ENCODE assay signal across 1 cellular context in the genomic region with DNA sequence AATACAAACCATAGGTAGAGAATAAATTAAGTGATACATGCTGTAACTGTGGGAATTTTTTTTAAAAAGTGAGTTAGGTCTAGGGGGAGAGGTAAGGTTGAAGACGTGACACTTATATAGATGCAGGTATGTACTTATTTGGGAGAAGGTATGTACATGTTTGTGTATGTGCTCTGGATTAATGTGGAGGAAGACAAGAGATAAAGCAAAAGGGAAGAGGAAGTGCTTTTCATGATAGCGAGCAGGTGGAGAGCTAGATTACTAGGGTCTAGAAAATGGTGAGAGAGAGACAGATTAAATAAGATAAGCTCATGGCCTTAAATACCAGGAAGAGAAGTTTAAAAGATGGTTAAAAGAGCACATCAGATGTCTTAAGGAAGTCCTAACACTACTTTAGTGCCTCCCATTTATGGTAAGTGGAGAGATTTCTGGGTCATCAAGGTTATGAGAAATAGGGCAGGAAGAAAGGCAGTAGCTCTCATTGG.
TF ChIP-seq lines count a peak whose summit lies in the region.

No MANE protein-coding gene starts in this region.

TF ChIP-seq in K562, 482 proteins besides CTCF, POLR2A, EP300 and RAD21 (continued from another document):
- TF ChIP-seq, protein P1, sequence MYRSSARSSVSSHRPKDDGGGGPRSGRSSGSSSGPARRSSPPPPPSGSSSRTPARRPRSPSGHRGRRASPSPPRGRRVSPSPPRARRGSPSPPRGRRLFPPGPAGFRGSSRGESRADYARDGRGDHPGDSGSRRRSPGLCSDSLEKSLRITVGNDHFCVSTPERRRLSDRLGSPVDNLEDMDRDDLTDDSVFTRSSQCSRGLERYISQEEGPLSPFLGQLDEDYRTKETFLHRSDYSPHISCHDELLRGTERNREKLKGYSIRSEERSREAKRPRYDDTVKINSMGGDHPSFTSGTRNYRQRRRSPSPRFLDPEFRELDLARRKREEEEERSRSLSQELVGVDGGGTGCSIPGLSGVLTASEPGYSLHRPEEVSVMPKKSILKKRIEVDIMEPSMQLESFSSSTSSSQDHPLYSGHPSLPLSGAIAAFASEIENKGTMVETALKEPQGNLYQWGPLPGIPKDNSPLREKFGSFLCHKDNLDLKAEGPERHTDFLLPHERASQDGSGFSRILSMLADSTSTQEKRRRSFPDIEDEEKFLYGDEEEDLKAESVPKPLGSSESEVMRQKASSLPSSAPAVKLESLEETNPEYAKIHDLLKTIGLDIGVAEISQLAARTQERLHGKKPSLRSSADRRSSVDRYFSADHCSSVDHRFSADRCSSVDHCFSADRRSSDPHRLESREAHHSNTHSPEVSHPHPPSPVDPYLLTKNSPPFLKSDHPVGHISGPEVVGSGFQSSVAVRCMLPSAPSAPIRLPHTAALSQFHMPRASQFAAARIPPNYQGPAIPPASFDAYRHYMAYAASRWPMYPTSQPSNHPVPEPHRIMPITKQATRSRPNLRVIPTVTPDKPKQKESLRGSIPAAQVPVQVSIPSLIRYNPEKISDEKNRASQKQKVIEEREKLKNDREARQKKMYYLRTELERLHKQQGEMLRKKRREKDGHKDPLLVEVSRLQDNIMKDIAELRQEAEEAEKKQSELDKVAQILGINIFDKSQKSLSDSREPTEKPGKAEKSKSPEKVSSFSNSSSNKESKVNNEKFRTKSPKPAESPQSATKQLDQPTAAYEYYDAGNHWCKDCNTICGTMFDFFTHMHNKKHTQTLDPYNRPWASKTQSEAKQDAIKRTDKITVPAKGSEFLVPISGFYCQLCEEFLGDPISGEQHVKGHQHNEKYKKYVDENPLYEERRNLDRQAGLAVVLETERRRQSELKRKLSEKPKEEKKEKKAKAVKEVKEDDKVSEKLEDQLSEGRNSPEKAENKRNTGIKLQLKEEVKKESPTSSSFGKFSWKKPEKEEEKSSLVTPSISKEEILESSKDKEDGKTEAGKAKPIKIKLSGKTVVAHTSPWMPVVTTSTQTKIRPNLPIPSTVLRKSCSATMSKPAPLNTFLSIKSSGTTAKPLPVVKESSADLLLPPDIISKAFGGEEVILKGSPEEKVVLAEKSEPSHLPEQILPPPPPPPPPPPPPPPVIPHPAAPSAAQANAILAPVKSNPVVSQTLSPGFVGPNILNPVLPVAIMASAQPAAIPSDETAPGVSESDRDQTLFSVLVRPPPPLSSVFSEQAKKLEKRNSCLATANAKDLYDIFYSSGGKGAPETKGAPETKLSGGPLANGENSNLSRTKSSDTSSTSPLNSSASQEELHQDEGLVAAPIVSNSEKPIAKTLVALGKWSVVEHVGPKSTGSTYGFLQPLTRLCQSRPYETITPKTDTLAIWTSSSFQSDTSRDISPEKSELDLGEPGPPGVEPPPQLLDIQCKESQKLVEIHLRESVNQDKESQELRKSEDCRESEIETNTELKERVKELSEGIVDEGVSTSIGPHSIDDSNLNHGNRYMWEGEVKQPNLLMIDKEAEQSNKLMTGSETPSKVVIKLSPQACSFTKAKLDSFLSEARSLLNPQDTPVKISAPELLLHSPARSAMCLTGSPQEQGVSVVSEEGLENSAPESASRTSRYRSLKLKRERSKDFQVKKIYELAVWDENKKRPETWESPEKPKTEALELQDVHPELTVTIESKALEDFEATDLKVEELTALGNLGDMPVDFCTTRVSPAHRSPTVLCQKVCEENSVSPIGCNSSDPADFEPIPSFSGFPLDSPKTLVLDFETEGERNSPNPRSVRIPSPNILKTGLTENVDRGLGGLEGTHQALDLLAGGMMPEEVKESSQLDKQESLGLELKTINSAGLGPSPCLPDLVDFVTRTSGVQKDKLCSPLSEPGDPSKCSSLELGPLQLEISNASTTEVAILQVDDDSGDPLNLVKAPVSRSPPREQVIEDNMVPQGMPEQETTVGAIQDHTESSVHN (IDR thresholded peaks at IDR 0.05; ENCODE audit: borderline replicate concordance in 1 of 2, low read depth in 1 of 2): 0 out of 4 replicates have a peak, but pooled peaks of 1 of the 2 experiments have one; percentile 28
- TF ChIP-seq TAF9B (IDR thresholded peaks at IDR 0.05; ENCODE audit: partially characterized antibody): peak; percentile 34
- TF ChIP-seq, protein P2, sequence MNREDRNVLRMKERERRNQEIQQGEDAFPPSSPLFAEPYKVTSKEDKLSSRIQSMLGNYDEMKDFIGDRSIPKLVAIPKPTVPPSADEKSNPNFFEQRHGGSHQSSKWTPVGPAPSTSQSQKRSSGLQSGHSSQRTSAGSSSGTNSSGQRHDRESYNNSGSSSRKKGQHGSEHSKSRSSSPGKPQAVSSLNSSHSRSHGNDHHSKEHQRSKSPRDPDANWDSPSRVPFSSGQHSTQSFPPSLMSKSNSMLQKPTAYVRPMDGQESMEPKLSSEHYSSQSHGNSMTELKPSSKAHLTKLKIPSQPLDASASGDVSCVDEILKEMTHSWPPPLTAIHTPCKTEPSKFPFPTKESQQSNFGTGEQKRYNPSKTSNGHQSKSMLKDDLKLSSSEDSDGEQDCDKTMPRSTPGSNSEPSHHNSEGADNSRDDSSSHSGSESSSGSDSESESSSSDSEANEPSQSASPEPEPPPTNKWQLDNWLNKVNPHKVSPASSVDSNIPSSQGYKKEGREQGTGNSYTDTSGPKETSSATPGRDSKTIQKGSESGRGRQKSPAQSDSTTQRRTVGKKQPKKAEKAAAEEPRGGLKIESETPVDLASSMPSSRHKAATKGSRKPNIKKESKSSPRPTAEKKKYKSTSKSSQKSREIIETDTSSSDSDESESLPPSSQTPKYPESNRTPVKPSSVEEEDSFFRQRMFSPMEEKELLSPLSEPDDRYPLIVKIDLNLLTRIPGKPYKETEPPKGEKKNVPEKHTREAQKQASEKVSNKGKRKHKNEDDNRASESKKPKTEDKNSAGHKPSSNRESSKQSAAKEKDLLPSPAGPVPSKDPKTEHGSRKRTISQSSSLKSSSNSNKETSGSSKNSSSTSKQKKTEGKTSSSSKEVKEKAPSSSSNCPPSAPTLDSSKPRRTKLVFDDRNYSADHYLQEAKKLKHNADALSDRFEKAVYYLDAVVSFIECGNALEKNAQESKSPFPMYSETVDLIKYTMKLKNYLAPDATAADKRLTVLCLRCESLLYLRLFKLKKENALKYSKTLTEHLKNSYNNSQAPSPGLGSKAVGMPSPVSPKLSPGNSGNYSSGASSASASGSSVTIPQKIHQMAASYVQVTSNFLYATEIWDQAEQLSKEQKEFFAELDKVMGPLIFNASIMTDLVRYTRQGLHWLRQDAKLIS (CRISPR knock-in tag; IDR thresholded peaks at IDR 0.05): no peak
- TF ChIP-seq, protein P3, sequence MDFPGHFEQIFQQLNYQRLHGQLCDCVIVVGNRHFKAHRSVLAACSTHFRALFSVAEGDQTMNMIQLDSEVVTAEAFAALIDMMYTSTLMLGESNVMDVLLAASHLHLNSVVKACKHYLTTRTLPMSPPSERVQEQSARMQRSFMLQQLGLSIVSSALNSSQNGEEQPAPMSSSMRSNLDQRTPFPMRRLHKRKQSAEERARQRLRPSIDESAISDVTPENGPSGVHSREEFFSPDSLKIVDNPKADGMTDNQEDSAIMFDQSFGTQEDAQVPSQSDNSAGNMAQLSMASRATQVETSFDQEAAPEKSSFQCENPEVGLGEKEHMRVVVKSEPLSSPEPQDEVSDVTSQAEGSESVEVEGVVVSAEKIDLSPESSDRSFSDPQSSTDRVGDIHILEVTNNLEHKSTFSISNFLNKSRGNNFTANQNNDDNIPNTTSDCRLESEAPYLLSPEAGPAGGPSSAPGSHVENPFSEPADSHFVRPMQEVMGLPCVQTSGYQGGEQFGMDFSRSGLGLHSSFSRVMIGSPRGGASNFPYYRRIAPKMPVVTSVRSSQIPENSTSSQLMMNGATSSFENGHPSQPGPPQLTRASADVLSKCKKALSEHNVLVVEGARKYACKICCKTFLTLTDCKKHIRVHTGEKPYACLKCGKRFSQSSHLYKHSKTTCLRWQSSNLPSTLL (IDR thresholded peaks at IDR 0.05): no peak
- TF ChIP-seq ARHGAP35 (IDR thresholded peaks at IDR 0.05; ENCODE audit: partially characterized antibody): no peak
- no peak for TF ChIP-seq HSF4 (CRISPR knock-in tag; IDR thresholded peaks at IDR 0.05; ENCODE audit: borderline replicate concordance)
- TF ChIP-seq BACH1 (tag; IDR thresholded peaks at IDR 0.05): no peak
- no peak for TF ChIP-seq CBFB (CRISPR knock-in tag; IDR thresholded peaks at IDR 0.05)
- TF ChIP-seq PRPF4 (IDR thresholded peaks at IDR 0.05; ENCODE audit: insufficient read depth, low read depth, low read length, poor library complexity, severe bottlenecking): no peak
- no peak for TF ChIP-seq POLR2AphosphoS2 (IDR thresholded peaks at IDR 0.05; ENCODE audit: low read length)
- TF ChIP-seq, protein P4, sequence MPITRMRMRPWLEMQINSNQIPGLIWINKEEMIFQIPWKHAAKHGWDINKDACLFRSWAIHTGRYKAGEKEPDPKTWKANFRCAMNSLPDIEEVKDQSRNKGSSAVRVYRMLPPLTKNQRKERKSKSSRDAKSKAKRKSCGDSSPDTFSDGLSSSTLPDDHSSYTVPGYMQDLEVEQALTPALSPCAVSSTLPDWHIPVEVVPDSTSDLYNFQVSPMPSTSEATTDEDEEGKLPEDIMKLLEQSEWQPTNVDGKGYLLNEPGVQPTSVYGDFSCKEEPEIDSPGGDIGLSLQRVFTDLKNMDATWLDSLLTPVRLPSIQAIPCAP (CRISPR knock-in tag; IDR thresholded peaks at IDR 0.05; ENCODE audit: borderline replicate concordance): no peak
- TF ChIP-seq, protein P5, sequence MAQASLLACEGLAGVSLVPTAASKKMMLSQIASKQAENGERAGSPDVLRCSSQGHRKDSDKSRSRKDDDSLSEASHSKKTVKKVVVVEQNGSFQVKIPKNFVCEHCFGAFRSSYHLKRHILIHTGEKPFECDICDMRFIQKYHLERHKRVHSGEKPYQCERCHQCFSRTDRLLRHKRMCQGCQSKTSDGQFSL (CRISPR knock-in tag; IDR thresholded peaks at IDR 0.05): no peak
- TF ChIP-seq, protein P5 (tag; IDR thresholded peaks at IDR 0.05): no peak
- peak; percentile 59 for TF ChIP-seq KHSRP (IDR thresholded peaks at IDR 0.05)
- TF ChIP-seq ZFP30 (CRISPR knock-in tag; IDR thresholded peaks at IDR 0.05; ENCODE audit: borderline replicate concordance): no peak
- TF ChIP-seq, protein P6, sequence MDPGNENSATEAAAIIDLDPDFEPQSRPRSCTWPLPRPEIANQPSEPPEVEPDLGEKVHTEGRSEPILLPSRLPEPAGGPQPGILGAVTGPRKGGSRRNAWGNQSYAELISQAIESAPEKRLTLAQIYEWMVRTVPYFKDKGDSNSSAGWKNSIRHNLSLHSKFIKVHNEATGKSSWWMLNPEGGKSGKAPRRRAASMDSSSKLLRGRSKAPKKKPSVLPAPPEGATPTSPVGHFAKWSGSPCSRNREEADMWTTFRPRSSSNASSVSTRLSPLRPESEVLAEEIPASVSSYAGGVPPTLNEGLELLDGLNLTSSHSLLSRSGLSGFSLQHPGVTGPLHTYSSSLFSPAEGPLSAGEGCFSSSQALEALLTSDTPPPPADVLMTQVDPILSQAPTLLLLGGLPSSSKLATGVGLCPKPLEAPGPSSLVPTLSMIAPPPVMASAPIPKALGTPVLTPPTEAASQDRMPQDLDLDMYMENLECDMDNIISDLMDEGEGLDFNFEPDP (CRISPR knock-in tag; IDR thresholded peaks at IDR 0.05): no peak
- TF ChIP-seq ZNF707 (CRISPR knock-in tag; conservative IDR thresholded peaks at IDR 0.05): no peak
- TF ChIP-seq, protein P7, sequence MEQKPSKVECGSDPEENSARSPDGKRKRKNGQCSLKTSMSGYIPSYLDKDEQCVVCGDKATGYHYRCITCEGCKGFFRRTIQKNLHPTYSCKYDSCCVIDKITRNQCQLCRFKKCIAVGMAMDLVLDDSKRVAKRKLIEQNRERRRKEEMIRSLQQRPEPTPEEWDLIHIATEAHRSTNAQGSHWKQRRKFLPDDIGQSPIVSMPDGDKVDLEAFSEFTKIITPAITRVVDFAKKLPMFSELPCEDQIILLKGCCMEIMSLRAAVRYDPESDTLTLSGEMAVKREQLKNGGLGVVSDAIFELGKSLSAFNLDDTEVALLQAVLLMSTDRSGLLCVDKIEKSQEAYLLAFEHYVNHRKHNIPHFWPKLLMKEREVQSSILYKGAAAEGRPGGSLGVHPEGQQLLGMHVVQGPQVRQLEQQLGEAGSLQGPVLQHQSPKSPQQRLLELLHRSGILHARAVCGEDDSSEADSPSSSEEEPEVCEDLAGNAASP (IDR thresholded peaks at IDR 0.05): no peak
- no peak for TF ChIP-seq HMG20B (CRISPR knock-in tag; IDR thresholded peaks at IDR 0.05)
- no peak for TF ChIP-seq FOXK1 (CRISPR knock-in tag; IDR thresholded peaks at IDR 0.05; ENCODE audit: borderline replicate concordance)
- no peak for TF ChIP-seq HEY1 (CRISPR knock-in tag; IDR thresholded peaks at IDR 0.05; ENCODE audit: borderline replicate concordance)
- TF ChIP-seq, protein P8, sequence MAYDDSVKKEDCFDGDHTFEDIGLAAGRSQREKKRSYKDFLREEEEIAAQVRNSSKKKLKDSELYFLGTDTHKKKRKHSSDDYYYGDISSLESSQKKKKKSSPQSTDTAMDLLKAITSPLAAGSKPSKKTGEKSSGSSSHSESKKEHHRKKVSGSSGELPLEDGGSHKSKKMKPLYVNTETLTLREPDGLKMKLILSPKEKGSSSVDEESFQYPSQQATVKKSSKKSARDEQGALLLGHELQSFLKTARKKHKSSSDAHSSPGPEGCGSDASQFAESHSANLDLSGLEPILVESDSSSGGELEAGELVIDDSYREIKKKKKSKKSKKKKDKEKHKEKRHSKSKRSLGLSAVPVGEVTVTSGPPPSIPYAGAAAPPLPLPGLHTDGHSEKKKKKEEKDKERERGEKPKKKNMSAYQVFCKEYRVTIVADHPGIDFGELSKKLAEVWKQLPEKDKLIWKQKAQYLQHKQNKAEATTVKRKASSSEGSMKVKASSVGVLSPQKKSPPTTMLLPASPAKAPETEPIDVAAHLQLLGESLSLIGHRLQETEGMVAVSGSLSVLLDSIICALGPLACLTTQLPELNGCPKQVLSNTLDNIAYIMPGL (CRISPR knock-in tag; IDR thresholded peaks at IDR 0.05): no peak
- no peak for TF ChIP-seq PHF8 (IDR thresholded peaks at IDR 0.05; ENCODE audit: borderline replicate concordance, low read length)
- TF ChIP-seq CREBBP (IDR thresholded peaks at IDR 0.05; ENCODE audit: low read depth, low read length): no peak
- no peak for TF ChIP-seq FOXA1 (IDR thresholded peaks at IDR 0.05; ENCODE audit: borderline replicate concordance)
TF ChIP-seq in K562: peak in this region for 111.
